Comparison of ENCODE assay signal across 29 cellular contexts in genomic region chr12:53187145-53187899, GRCh38. TPM values are rescaled to one million over a fixed set of nuclear protein-coding genes. Genes with fewer than 3 reads are reported as not detected.
DNase-seq lines count a peak whose midpoint lies in the region; ATAC-seq and TF ChIP-seq lines count a peak whose summit lies in the region.
"Had no signal": no experiment of that assay in that cellular context is flagged by ENCODE, and none has a peak within 500 bp of the region (broad histone marks: within the 10 kb centered on the region; RNA-seq: fewer than 3 reads in every experiment).

No MANE protein-coding gene starts in this region.

- H3K9me3 ChIP-seq in mammary epithelial cell (replicated peaks; ENCODE audit: insufficient read depth, low read length): no peaks in the 10 kb centered on the region
- H3K9me3 ChIP-seq: esophagus squamous epithelium, heart left ventricle, MG63, neutrophil, right atrium auricular region, SJCRH30, thyroid gland had no signal

- H3K4me1 ChIP-seq in mammary epithelial cell (ENCODE audit: insufficient read depth, low read length): peaks cover 12% of the 10 kb centered on the region
- H3K4me1 ChIP-seq: foreskin keratinocyte, SJCRH30 had no signal

- H4K20me1 ChIP-seq in mammary epithelial cell (ENCODE audit: insufficient read depth, low read length): no peaks in the 10 kb centered on the region

- intact Hi-C loops in mammary epithelial cell (cut with micrococcal nuclease): no loop called here

- H3K27me3 Mint-ChIP-seq in stimulated activated naive CD8-positive, alpha-beta T cell treated with anti-CD3 and anti-CD28 coated beads, Interleukin-15, Interleukin-2, amounts not matched to agents 100 ng/mL and 50 ng/mL, for 24 hours: no peaks in the 10 kb centered on the region

- H3K4me2 ChIP-seq in mammary epithelial cell (ENCODE audit: insufficient read depth, low read depth, low read length): no peak overlapping the region
- H3K4me2 ChIP-seq: KMS-11 had no signal

- no peaks in the 10 kb centered on the region for H3K9me3 Mint-ChIP-seq in stimulated activated naive CD8-positive, alpha-beta T cell treated with anti-CD3 and anti-CD28 coated beads, Interleukin-15, Interleukin-2, amounts not matched to agents 100 ng/mL and 50 ng/mL, for 24 hours

- H2AFZ ChIP-seq in mammary epithelial cell (ENCODE audit: low read depth, low read length): no peak overlapping the region

- no peak overlapping the region for H3K9ac ChIP-seq in mammary epithelial cell (ENCODE audit: insufficient read depth, low read length)
- H3K9ac ChIP-seq: KMS-11 had no signal

- BruUV-seq in mammary epithelial cell (replicated peaks; lab: Mats Ljungman, UMichigan): no TSS peak

- no peak for ATAC-seq in stimulated activated naive CD8-positive, alpha-beta T cell treated with anti-CD3 and anti-CD28 coated beads, Interleukin-15, Interleukin-2, amounts not matched to agents 100 U/mL and 50 U/mL, for 24 hours
- ATAC-seq in left lobe of liver (peak; percentile 56), GM18520 (IDR thresholded peaks at IDR 0.05; ENCODE audit: unreplicated experiment) (no peak)
- ATAC-seq: foreskin keratinocyte, heart left ventricle had no signal

- in situ Hi-C loops in mammary epithelial cell (cut with MboI; ENCODE audit: low sequenced_read_pairs in 2 of 2) (no loop called here), brain microvascular endothelial cell (cut with HindIII; ENCODE audit: low pct_ligation_motif_present, low sequenced_read_pairs) (no loop called here)

- H3K27ac Mint-ChIP-seq in stimulated activated naive CD8-positive, alpha-beta T cell treated with anti-CD3 and anti-CD28 coated beads, Interleukin-15, Interleukin-2, amounts not matched to agents 100 ng/mL and 50 ng/mL, for 24 hours: peak overlapping the region; percentile 12

- CTCF ChIA-PET in mammary epithelial cell (lab: Charles Lee; ENCODE audit: low non-redundant PET): no interaction called here

- peaks cover 23% of the 10 kb centered on the region for H3K79me2 ChIP-seq in mammary epithelial cell (ENCODE audit: insufficient read depth, low read length)

- H3K4me3 ChIP-seq in mammary epithelial cell (replicated peaks in 1 of 3; ENCODE audit: insufficient read depth in 1 of 3, low read depth in 2 of 3, low read length in 3 of 3) (no peak overlapping the region), brain microvascular endothelial cell (ENCODE audit: low read depth, low read length) (no peak overlapping the region)
- H3K4me3 ChIP-seq: esophagus squamous epithelium, heart left ventricle, MG63, right atrium auricular region, SJCRH30, thyroid gland had no signal

- no peak for DNase-seq in stimulated activated naive CD8-positive, alpha-beta T cell treated with anti-CD3 and anti-CD28 coated beads, Interleukin-15, Interleukin-2, amounts not matched to agents 100 U/mL and 50 U/mL, for 24 hours
- DNase-seq in left lobe of liver (ENCODE audit: low spot score) (peak; percentile 55), mammary epithelial cell (no peak), brain microvascular endothelial cell (no peak)
- DNase-seq: activated CD4-positive, alpha-beta T cell treated with anti-CD3 and anti-CD28 coated beads for 48 hours; activated effector memory CD4-positive, alpha-beta T cell treated with Interleukin-2 at 50 U/mL for 16 hours; C1 segment of cervical spinal cord; caudate nucleus; esophagus squamous epithelium; foreskin keratinocyte; heart left ventricle; kidney; MG63; NCI-H1105 treated with DMSO at 0.1 percent for 48 hours; NCI-H187 treated with DMSO at 0.1 percent for 48 hours; NCI-H510A treated with DMSO at 0.1 percent for 48 hours; posterior cingulate gyrus; RPMI8226; SJCRH30; stimulated activated CD4-positive, alpha-beta T cell treated with anti-CD3 and anti-CD28 coated beads, Interleukin-1b, Interleukin-23, amount 100 ng/mL, for 48 hours; SW 1271; T-helper 9 cell; thyroid gland had no signal

- H3K4me1 Mint-ChIP-seq in stimulated activated naive CD8-positive, alpha-beta T cell treated with anti-CD3 and anti-CD28 coated beads, Interleukin-15, Interleukin-2, amounts not matched to agents 100 ng/mL and 50 ng/mL, for 24 hours (ENCODE audit: low read depth): peaks cover 32% of the 10 kb centered on the region

- H3K36me3 Mint-ChIP-seq in stimulated activated naive CD8-positive, alpha-beta T cell treated with anti-CD3 and anti-CD28 coated beads, Interleukin-15, Interleukin-2, amounts not matched to agents 100 ng/mL and 50 ng/mL, for 24 hours (ENCODE audit: low read depth): peaks cover 75% of the 10 kb centered on the region

- H3K27ac ChIP-seq in VCaP (peak overlapping the region; percentile 98), mammary epithelial cell (ENCODE audit: insufficient read depth, low read depth, low read length) (no peak overlapping the region), brain microvascular endothelial cell (no peak overlapping the region)
- H3K27ac ChIP-seq: esophagus squamous epithelium, foreskin keratinocyte, heart left ventricle, neutrophil, right atrium auricular region, SJCRH30, thyroid gland had no signal

- H3K36me3 ChIP-seq in mammary epithelial cell (ENCODE audit: insufficient read depth, low read length): peaks cover 31% of the 10 kb centered on the region
- peaks cover 46% of the 10 kb centered on the region for H3K36me3 ChIP-seq in brain microvascular endothelial cell (replicated peaks)

- dilution Hi-C loops in mammary epithelial cell (cut with HindIII; ENCODE audit: low sequenced_read_pairs): loop anchor here (5.0 to 10.0 kb wide), 3 partner anchors 55 to 113 kb away; partner anchors contain the start of gene SPRYD3

- WGBS in mammary epithelial cell (ENCODE audit: low coverage, missing lambda C conversion rate): 73% methylated on average over 13 of the region's 15 CpGs

- H3K27me3 ChIP-seq in mammary epithelial cell (ENCODE audit: insufficient read depth, low read length) (no peaks in the 10 kb centered on the region), brain microvascular endothelial cell (replicated peaks) (no peaks in the 10 kb centered on the region)
- H3K27me3 ChIP-seq: esophagus squamous epithelium, foreskin keratinocyte, heart left ventricle, MG63, neutrophil, right atrium auricular region, SJCRH30, thyroid gland had no signal

- no peak overlapping the region for H3K4me3 Mint-ChIP-seq in stimulated activated naive CD8-positive, alpha-beta T cell treated with anti-CD3 and anti-CD28 coated beads, Interleukin-15, Interleukin-2, amounts not matched to agents 100 ng/mL and 50 ng/mL, for 24 hours

- no peak for TF ChIP-seq CTCF in VCaP (conservative IDR thresholded peaks at IDR 0.05)
- no peak for TF ChIP-seq CTCF in mammary epithelial cell (conservative IDR thresholded peaks at IDR 0.05 in 1 of 2, IDR thresholded peaks at IDR 0.05 in 1 of 2; ENCODE audit: extremely low read depth in 1 of 2, insufficient read depth in 1 of 2, low read depth in 1 of 2, low read length in 2 of 2)
- no peak for TF ChIP-seq CTCF in brain microvascular endothelial cell (IDR thresholded peaks at IDR 0.05; ENCODE audit: low read depth, low read length, missing control alignments)

RNA-seq across cellular contexts. Expression of gene CSAD, which starts 6.6 kb away (rescaled TPM):
- 53.6 TPM for total RNA-seq in left lobe of liver
- 10 to 100 TPM; 10.2 to 22.1 TPM for total RNA-seq in mammary epithelial cell
- 7.8 TPM for polyA plus RNA-seq in mammary epithelial cell
- polyA minus RNA-seq in mammary epithelial cell: 12.7 TPM

RNA-seq across cellular contexts. Expression of gene ZNF740, which starts 6.8 kb away (rescaled TPM):
- total RNA-seq in left lobe of liver: 25.9 TPM
- 10 to 100 TPM; 10.0 to 30.9 TPM for total RNA-seq in mammary epithelial cell
- polyA plus RNA-seq in mammary epithelial cell: 5.9 TPM
- polyA minus RNA-seq in mammary epithelial cell: 33.1 TPM

RNA-seq across cellular contexts. Expression of gene ITGB7, which starts 19.7 kb away (rescaled TPM):
- 8.6 TPM for total RNA-seq in left lobe of liver
- 1 to 10 TPM; 1.8 to 3.5 TPM for total RNA-seq in mammary epithelial cell
- polyA plus RNA-seq in mammary epithelial cell: 0.33 TPM
- polyA minus RNA-seq in mammary epithelial cell: 7.1 TPM
- total RNA-seq: SJCRH30 had no signal

RNA-seq across cellular contexts. Expression of gene RARG, which starts 44.7 kb away (rescaled TPM):
- total RNA-seq in left lobe of liver (2.5 TPM), mammary epithelial cell (10 to 100 TPM; 33.5 to 79.0 TPM)
- polyA plus RNA-seq in mammary epithelial cell: 36.3 TPM
- 56.8 TPM for polyA minus RNA-seq in mammary epithelial cell
